ENCODE assay signal across 8 cellular contexts in the genomic region with DNA sequence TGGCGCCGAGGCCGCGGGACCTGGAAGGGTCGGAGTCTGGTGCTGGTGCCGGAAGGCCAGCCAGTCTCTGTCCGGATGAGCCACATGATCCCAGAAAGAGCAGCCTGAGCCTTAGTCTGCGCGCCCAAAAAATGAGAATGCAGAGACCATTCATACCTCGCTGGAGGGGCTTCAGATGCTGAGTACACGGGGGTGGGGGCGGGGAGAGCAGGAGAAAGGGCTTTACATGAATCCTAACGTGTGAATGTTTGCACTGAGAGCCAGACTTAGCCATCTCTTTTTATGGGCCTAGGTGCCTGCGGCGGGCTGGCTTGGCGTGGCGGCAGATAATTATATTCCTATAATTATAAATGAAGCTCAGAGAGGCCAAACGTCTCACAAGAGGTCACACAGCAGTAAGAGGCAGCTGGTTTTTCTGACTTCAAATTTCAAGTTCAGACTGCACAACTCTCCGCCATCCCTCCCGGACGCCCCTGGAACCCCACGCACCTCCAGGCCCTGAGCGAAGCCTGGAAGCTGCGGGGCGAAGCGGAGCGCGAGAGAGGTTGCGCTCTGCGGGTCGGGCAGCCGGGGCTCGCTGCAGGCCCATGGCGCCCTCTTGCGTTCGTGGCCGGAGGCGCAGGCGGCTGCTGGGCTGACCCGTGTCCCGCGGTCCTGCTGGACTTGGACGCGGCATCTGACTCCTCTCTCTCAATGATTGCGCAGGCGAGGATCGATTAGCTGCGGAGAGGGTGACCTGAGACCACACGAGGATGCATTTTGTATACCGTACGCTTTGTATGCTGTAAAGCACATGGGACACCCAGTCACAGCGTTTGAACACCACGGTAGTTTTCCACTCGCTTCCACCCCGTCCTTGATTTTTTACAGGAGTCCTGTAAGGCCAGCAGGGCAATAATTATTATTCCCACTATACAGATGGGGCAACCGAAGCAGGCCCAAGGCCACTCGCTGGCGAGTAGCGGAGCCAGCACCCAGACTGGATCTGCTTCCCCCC.
A peak's percentile ranks its signal among the peaks of the same experiment; 100 is the strongest.
DNase-seq lines count a peak whose midpoint lies in the region; ATAC-seq, FAIRE-seq and TF ChIP-seq lines count a peak whose summit lies in the region.

No MANE protein-coding gene starts in this region.

- in situ Hi-C loops in brain microvascular endothelial cell (cut with HindIII; ENCODE audit: low pct_ligation_motif_present, low sequenced_read_pairs), result no loop called here

- FAIRE-seq in GM19239 (lab: Jason Lieb, UNC), result no peak

- H3K4me2 ChIP-seq in Loucy (ENCODE audit: low read depth, low read length, poor library complexity, severe bottlenecking) (no peak overlapping the region), skeletal muscle satellite cell (ENCODE audit: low read length) (peak overlapping the region; percentile 87)

- ATAC-seq in GM18870 (IDR thresholded peaks at IDR 0.05; ENCODE audit: unreplicated experiment), result no peak

- H3K4me1 ChIP-seq in Loucy (ENCODE audit: insufficient read depth, low read length, poor library complexity, severe bottlenecking) (no peaks in the 10 kb centered on the region), skeletal muscle satellite cell (ENCODE audit: control insufficient read depth, insufficient read depth, low read length) (peaks cover 15% of the 10 kb centered on the region)

- H3K27ac ChIP-seq in VCaP (no peak overlapping the region; the same call in 1 of the 2 replicates), brain microvascular endothelial cell (no peak overlapping the region)

- TF ChIP-seq CTCF in Loucy (conservative IDR thresholded peaks at IDR 0.05; ENCODE audit: low read length) (peak; percentile 57), VCaP (conservative IDR thresholded peaks at IDR 0.05) (peak; percentile 98), brain microvascular endothelial cell (IDR thresholded peaks at IDR 0.05; ENCODE audit: low read depth, low read length, missing control alignments) (peak; percentile 84)

- H3F3A ChIP-seq in Loucy (ENCODE audit: low read depth), result no peaks in the 10 kb centered on the region

- peak; percentile 63 for DNase-seq in Ammon's horn (ENCODE audit: low spot score)
- peak; percentile 91 for DNase-seq in GM19239 (ENCODE audit: insufficient read length, low spot score)
- DNase-seq in brain microvascular endothelial cell, result peak; percentile 44

- H4K20me1 ChIP-seq in Loucy (ENCODE audit: insufficient read depth, low read length, poor library complexity, severe bottlenecking), result no peaks in the 10 kb centered on the region

- no peak overlapping the region for H2AFZ ChIP-seq in Loucy (ENCODE audit: low read length)

- H3K9ac ChIP-seq in Loucy (ENCODE audit: low read depth, low read length, poor library complexity, severe bottlenecking) (no peak overlapping the region), skeletal muscle satellite cell (ENCODE audit: low read depth, low read length) (no peak overlapping the region)

- H3K36me3 ChIP-seq in Loucy (ENCODE audit: insufficient read depth, low read length) (no peaks in the 10 kb centered on the region), brain microvascular endothelial cell (replicated peaks) (no peaks in the 10 kb centered on the region), skeletal muscle satellite cell (ENCODE audit: insufficient read depth, low read length) (no peaks in the 10 kb centered on the region)

- no peaks in the 10 kb centered on the region for H3K9me2 ChIP-seq in Loucy (replicated peaks; ENCODE audit: low read depth, low read length)

- no peaks in the 10 kb centered on the region for H3K79me2 ChIP-seq in Loucy (ENCODE audit: insufficient read depth, low read length)

- no peaks in the 10 kb centered on the region for H3K27me3 ChIP-seq in Loucy (ENCODE audit: insufficient read depth, low read length, poor library complexity, severe bottlenecking)
- H3K27me3 ChIP-seq in brain microvascular endothelial cell (replicated peaks), result peaks cover 52% of the 10 kb centered on the region
- H3K27me3 ChIP-seq in skeletal muscle satellite cell (ENCODE audit: control insufficient read depth, insufficient read depth, low read length), result peaks cover 79% of the 10 kb centered on the region

- H3K4me3 ChIP-seq in Loucy (ENCODE audit: low read length, poor library complexity, severe bottlenecking) (no peak overlapping the region), brain microvascular endothelial cell (ENCODE audit: low read depth, low read length) (peak overlapping the region; percentile 40), iPS-18c (ENCODE audit: insufficient read depth, low read depth, low read length) (peak overlapping the region; percentile 58), skeletal muscle satellite cell (ENCODE audit: low read length) (peak overlapping the region; percentile 52)

- no peaks in the 10 kb centered on the region for H3K9me3 ChIP-seq in Loucy (ENCODE audit: insufficient read depth, low read depth, low read length)
- peaks cover 2% of the 10 kb centered on the region for H3K9me3 ChIP-seq in iPS-18c (ENCODE audit: control insufficient read depth, insufficient read depth, low read length)
- no peaks in the 10 kb centered on the region for H3K9me3 ChIP-seq in skeletal muscle satellite cell (replicated peaks; ENCODE audit: low read length)
